Comparison of ENCODE assay signal across 1 cellular context in the genomic region with DNA sequence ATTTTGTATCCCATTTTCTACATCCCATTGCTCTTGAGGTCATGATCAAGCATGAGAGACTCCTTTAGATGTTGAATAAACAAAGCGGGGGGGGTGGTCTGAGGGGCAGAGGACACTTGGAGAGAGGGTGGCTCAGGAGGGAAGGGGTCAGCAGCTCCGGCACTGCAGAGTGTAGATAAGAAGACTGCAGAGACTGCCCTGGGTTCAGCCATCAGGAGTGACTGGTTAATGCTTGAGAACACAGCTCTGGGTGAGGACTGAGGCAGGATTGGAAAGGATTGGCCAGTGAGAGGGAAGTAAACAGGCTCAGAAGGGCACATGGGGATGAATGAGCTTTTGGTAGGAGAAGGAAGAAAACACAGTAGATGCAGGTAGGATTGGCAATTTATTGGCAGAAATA.
A peak's percentile ranks its signal among the peaks of the same experiment; 100 is the strongest.
TF ChIP-seq lines count a peak whose summit lies in the region.

No MANE protein-coding gene starts in this region.

TF ChIP-seq in K562, 482 proteins besides CTCF, POLR2A, EP300 and RAD21 (continued from another document and continues in another):
- TF ChIP-seq, protein P1, sequence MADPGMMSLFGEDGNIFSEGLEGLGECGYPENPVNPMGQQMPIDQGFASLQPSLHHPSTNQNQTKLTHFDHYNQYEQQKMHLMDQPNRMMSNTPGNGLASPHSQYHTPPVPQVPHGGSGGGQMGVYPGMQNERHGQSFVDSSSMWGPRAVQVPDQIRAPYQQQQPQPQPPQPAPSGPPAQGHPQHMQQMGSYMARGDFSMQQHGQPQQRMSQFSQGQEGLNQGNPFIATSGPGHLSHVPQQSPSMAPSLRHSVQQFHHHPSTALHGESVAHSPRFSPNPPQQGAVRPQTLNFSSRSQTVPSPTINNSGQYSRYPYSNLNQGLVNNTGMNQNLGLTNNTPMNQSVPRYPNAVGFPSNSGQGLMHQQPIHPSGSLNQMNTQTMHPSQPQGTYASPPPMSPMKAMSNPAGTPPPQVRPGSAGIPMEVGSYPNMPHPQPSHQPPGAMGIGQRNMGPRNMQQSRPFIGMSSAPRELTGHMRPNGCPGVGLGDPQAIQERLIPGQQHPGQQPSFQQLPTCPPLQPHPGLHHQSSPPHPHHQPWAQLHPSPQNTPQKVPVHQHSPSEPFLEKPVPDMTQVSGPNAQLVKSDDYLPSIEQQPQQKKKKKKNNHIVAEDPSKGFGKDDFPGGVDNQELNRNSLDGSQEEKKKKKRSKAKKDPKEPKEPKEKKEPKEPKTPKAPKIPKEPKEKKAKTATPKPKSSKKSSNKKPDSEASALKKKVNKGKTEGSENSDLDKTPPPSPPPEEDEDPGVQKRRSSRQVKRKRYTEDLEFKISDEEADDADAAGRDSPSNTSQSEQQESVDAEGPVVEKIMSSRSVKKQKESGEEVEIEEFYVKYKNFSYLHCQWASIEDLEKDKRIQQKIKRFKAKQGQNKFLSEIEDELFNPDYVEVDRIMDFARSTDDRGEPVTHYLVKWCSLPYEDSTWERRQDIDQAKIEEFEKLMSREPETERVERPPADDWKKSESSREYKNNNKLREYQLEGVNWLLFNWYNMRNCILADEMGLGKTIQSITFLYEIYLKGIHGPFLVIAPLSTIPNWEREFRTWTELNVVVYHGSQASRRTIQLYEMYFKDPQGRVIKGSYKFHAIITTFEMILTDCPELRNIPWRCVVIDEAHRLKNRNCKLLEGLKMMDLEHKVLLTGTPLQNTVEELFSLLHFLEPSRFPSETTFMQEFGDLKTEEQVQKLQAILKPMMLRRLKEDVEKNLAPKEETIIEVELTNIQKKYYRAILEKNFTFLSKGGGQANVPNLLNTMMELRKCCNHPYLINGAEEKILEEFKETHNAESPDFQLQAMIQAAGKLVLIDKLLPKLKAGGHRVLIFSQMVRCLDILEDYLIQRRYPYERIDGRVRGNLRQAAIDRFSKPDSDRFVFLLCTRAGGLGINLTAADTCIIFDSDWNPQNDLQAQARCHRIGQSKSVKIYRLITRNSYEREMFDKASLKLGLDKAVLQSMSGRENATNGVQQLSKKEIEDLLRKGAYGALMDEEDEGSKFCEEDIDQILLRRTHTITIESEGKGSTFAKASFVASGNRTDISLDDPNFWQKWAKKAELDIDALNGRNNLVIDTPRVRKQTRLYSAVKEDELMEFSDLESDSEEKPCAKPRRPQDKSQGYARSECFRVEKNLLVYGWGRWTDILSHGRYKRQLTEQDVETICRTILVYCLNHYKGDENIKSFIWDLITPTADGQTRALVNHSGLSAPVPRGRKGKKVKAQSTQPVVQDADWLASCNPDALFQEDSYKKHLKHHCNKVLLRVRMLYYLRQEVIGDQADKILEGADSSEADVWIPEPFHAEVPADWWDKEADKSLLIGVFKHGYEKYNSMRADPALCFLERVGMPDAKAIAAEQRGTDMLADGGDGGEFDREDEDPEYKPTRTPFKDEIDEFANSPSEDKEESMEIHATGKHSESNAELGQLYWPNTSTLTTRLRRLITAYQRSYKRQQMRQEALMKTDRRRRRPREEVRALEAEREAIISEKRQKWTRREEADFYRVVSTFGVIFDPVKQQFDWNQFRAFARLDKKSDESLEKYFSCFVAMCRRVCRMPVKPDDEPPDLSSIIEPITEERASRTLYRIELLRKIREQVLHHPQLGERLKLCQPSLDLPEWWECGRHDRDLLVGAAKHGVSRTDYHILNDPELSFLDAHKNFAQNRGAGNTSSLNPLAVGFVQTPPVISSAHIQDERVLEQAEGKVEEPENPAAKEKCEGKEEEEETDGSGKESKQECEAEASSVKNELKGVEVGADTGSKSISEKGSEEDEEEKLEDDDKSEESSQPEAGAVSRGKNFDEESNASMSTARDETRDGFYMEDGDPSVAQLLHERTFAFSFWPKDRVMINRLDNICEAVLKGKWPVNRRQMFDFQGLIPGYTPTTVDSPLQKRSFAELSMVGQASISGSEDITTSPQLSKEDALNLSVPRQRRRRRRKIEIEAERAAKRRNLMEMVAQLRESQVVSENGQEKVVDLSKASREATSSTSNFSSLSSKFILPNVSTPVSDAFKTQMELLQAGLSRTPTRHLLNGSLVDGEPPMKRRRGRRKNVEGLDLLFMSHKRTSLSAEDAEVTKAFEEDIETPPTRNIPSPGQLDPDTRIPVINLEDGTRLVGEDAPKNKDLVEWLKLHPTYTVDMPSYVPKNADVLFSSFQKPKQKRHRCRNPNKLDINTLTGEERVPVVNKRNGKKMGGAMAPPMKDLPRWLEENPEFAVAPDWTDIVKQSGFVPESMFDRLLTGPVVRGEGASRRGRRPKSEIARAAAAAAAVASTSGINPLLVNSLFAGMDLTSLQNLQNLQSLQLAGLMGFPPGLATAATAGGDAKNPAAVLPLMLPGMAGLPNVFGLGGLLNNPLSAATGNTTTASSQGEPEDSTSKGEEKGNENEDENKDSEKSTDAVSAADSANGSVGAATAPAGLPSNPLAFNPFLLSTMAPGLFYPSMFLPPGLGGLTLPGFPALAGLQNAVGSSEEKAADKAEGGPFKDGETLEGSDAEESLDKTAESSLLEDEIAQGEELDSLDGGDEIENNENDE (IDR thresholded peaks at IDR 0.05; ENCODE audit: low read depth, low read length) = no peak
- TF ChIP-seq VEZF1 (CRISPR knock-in tag; IDR thresholded peaks at IDR 0.05) (peak; percentile 64), NCOR1 (IDR thresholded peaks at IDR 0.05) (peak; percentile 70), SAFB (IDR thresholded peaks at IDR 0.05; ENCODE audit: borderline replicate concordance, low read depth, low read length) (no peak), SREBF2 (CRISPR knock-in tag; IDR thresholded peaks at IDR 0.05) (no peak), ILF3 (IDR thresholded peaks at IDR 0.05; ENCODE audit: borderline replicate concordance) (no peak), MAFK (IDR thresholded peaks at IDR 0.05; ENCODE audit: low read length) (no peak), SFPQ (IDR thresholded peaks at IDR 0.05; ENCODE audit: low read depth, low read length) (no peak), SUPT5H (IDR thresholded peaks at IDR 0.05) (no peak), SRSF1 (IDR thresholded peaks at IDR 0.05; ENCODE audit: low read depth, low read length) (no peak), COPS2 (conservative IDR thresholded peaks at IDR 0.05) (no peak), ERF (CRISPR knock-in tag; IDR thresholded peaks at IDR 0.05) (no peak), E2F8 (IDR thresholded peaks at IDR 0.05; ENCODE audit: low read depth, partially characterized antibody) (no peak), MCM2 (IDR thresholded peaks at IDR 0.05; ENCODE audit: low read depth) (no peak), HSF4 (CRISPR knock-in tag; IDR thresholded peaks at IDR 0.05; ENCODE audit: borderline replicate concordance) (no peak), BHLHE40 (IDR thresholded peaks at IDR 0.05; ENCODE audit: low read length) (no peak), GABPB1 (CRISPR knock-in tag; IDR thresholded peaks at IDR 0.05) (no peak), ARID1B (IDR thresholded peaks at IDR 0.05) (peak; percentile 86), RFX7 (CRISPR knock-in tag; IDR thresholded peaks at IDR 0.05) (no peak), SNIP1 (IDR thresholded peaks at IDR 0.05; ENCODE audit: low read depth) (no peak), ZBTB7A (IDR thresholded peaks at IDR 0.05; ENCODE audit: borderline replicate concordance, control insufficient read depth, low read depth, low read length) (peak; percentile 76; the same call in 1 of the 2 replicates), STAT5A (IDR thresholded peaks at IDR 0.05; ENCODE audit: borderline replicate concordance, low read length) (no peak), PTBP1 (IDR thresholded peaks at IDR 0.05; ENCODE audit: low read depth, low read length) (no peak), ZNF780A (CRISPR knock-in tag; IDR thresholded peaks at IDR 0.05) (no peak), ADNP (tag; IDR thresholded peaks at IDR 0.05) (no peak), ZNF644 (tag; IDR thresholded peaks at IDR 0.05; ENCODE audit: low read depth) (no peak), ZNF124 (CRISPR knock-in tag; IDR thresholded peaks at IDR 0.05) (no peak), HNRNPH1 (optimal IDR thresholded peaks at IDR 0.05; ENCODE audit: low read depth, low read length) (no peak), ZBTB8A (IDR thresholded peaks at IDR 0.05; ENCODE audit: partially characterized antibody) (no peak), MEIS2 (IDR thresholded peaks at IDR 0.05; ENCODE audit: partially characterized antibody) (no peak), XRCC3 (IDR thresholded peaks at IDR 0.05) (no peak), HMGXB4 (CRISPR knock-in tag; IDR thresholded peaks at IDR 0.05) (no peak), DPF2 (IDR thresholded peaks at IDR 0.05) (peak; percentile 72), CHD4 (IDR thresholded peaks at IDR 0.05; ENCODE audit: insufficient read depth, insufficient replicate concordance, low read depth, low read length, poor library complexity, severe bottlenecking) (no peak), HDAC3 (IDR thresholded peaks at IDR 0.05; ENCODE audit: borderline replicate concordance, partially characterized antibody) (no peak), TCF3 (CRISPR knock-in tag; IDR thresholded peaks at IDR 0.05) (peak; percentile 83), MTA2 (IDR thresholded peaks at IDR 0.05; ENCODE audit: low read depth) (peak; percentile 54)
- TF ChIP-seq, protein P2, sequence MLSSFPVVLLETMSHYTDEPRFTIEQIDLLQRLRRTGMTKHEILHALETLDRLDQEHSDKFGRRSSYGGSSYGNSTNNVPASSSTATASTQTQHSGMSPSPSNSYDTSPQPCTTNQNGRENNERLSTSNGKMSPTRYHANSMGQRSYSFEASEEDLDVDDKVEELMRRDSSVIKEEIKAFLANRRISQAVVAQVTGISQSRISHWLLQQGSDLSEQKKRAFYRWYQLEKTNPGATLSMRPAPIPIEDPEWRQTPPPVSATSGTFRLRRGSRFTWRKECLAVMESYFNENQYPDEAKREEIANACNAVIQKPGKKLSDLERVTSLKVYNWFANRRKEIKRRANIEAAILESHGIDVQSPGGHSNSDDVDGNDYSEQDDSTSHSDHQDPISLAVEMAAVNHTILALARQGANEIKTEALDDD (IDR thresholded peaks at IDR 0.05) = peak; percentile 65
- TF ChIP-seq, protein P3, sequence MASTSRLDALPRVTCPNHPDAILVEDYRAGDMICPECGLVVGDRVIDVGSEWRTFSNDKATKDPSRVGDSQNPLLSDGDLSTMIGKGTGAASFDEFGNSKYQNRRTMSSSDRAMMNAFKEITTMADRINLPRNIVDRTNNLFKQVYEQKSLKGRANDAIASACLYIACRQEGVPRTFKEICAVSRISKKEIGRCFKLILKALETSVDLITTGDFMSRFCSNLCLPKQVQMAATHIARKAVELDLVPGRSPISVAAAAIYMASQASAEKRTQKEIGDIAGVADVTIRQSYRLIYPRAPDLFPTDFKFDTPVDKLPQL (IDR thresholded peaks at IDR 0.05; ENCODE audit: extremely low read depth, insufficient read length) = no peak
